27 cellular contexts compared by ENCODE assay signal in the genomic region with DNA sequence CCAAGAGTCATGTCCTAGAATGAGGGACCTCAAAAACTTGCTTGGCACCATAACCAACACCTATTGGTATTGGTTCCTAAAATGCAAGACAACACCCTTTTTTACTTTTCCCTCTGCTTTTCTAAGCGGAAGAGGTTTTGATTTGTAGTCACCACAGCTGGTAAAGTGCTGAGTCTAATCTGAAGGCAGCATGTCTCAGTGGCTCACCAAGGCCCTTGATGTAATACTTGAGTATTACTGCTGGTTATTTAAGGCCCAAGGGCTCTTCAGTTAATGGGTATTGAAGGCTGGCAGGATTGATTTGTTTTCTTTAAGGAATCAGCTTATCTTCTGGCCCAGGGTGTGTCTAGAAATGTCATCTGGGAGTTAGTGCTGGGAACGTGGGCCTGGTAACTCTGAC.
"Had no signal": no experiment of that assay in that cellular context is flagged by ENCODE, and none has a peak within 500 bp of the region (broad histone marks: within the 10 kb centered on the region; RNA-seq: fewer than 3 reads in every experiment).

No MANE protein-coding gene starts in this region.

- ATAC-seq: left colon; mucosa of descending colon; naive thymus-derived CD4-positive, alpha-beta T cell; natural killer cell treated with Interleukin-12 subunit alpha and Interleukin-12 subunit beta and Interleukin-15 and Interleukin-18, amount 100 ng/mL, for 72 hours; pancreas; right cardiac atrium; sciatic nerve; stimulated activated naive B cell treated with anti-CD40 and anti-IgM and Interleukin-4, amounts not matched to agents 10 μg/mL and 1 μg/mL and 100 μg/mL, for 72 hours; stimulated activated naive CD8-positive, alpha-beta T cell treated with anti-CD3 and anti-CD28 coated beads, Interleukin-15, Interleukin-2, amounts not matched to agents 100 U/mL and 50 U/mL, for 24 hours had no signal

- H3K9me3 ChIP-seq: mucosa of descending colon, pancreas, prostate gland, stomach, testis, thyroid gland, transverse colon, upper lobe of left lung had no signal

- H3K36me3 ChIP-seq: left ventricle myocardium inferior, pancreas, prostate gland, stomach, thyroid gland, transverse colon, upper lobe of left lung had no signal

- H3K27ac ChIP-seq: left ventricle myocardium inferior, pancreas, prostate gland, skin epidermis, stomach, testis, thyroid gland, transverse colon, upper lobe of left lung had no signal

- DNase-seq: hypothalamus; immature natural killer cell; kidney; left colon; left ventricle myocardium inferior; midbrain; mucosa of descending colon; naive thymus-derived CD4-positive, alpha-beta T cell; nucleus accumbens; pancreas; retina; right cardiac atrium; stimulated activated CD4-positive, alpha-beta T cell treated with anti-CD3 and anti-CD28 coated beads, Interleukin-12 subunit alpha, Interleukin-12 subunit beta, amount 100 ng/mL, for 4 hours; stimulated activated CD4-positive, alpha-beta T cell treated with anti-CD3 and anti-CD28 coated beads, Interleukin-15, amount 100 ng/mL, for 24 hours; stimulated activated CD4-positive, alpha-beta T cell treated with anti-CD3 and anti-CD28 coated beads, Interleukin-2, amount 100 ng/mL, for 24 hours; stimulated activated CD4-positive, alpha-beta T cell treated with anti-CD3 and anti-CD28 coated beads, Interleukin-4, amount 100 ng/mL, for 1 hour; stimulated activated naive B cell treated with anti-CD40 and anti-IgM and Interleukin-4, amounts not matched to agents 10 μg/mL and 1 μg/mL and 100 μg/mL, for 72 hours; stimulated activated naive CD8-positive, alpha-beta T cell treated with anti-CD3 and anti-CD28 coated beads, Interleukin-15, Interleukin-2, amounts not matched to agents 100 U/mL and 50 U/mL, for 24 hours; stomach; testis; thyroid gland; transverse colon; upper lobe of left lung had no signal

- H3K4me3 ChIP-seq: left ventricle myocardium inferior, mucosa of descending colon, pancreas, prostate gland, skin epidermis, stomach, testis, thyroid gland, transverse colon, upper lobe of left lung had no signal

- H3K27me3 ChIP-seq: pancreas, stomach, testis, thyroid gland, transverse colon, upper lobe of left lung had no signal

- H3K4me1 ChIP-seq: left ventricle myocardium inferior, pancreas, prostate gland, stomach, testis, thyroid gland, transverse colon, upper lobe of left lung had no signal
